30 cellular contexts compared by ENCODE assay signal in genomic region chr17:4287710-4288109, GRCh38.
"Had no signal": no experiment of that assay in that cellular context is flagged by ENCODE, and none has a peak within 500 bp of the region (broad histone marks: within the 10 kb centered on the region; RNA-seq: fewer than 3 reads in every experiment).

No MANE protein-coding gene starts in this region.

- H3K27ac ChIP-seq: brain microvascular endothelial cell, esophagus muscularis mucosa, foreskin keratinocyte, heart left ventricle had no signal

- H3K4me1 ChIP-seq: esophagus muscularis mucosa, foreskin keratinocyte, gastrocnemius medialis, heart left ventricle had no signal

- ATAC-seq: activated T-helper 17 cell treated with anti-CD3 and anti-CD28 coated beads, Interleukin-2, amount 50 U/mL, for 72 hours; effector memory CD8-positive, alpha-beta T cell; foreskin keratinocyte; gastrocnemius medialis; heart left ventricle had no signal

- H3K4me3 Mint-ChIP-seq: activated CD4-positive, alpha-beta memory T cell treated with anti-CD3 and anti-CD28 coated beads, Interleukin-2, amount 10 ng/mL, durations not matched to agents 7 days and 5 days; activated CD4-positive, alpha-beta T cell treated with anti-CD3 and anti-CD28 coated beads, Interleukin-2, amount 10 ng/mL, durations not matched to agents 7 days and 5 days; activated naive CD8-positive, alpha-beta T cell; activated T-helper 17 cell treated with anti-CD3 and anti-CD28 coated beads, Interleukin-2, amount 50 U/mL, for 72 hours; central memory CD8-positive, alpha-beta T cell; effector memory CD8-positive, alpha-beta T cell had no signal

- H3K9me3 Mint-ChIP-seq: activated CD4-positive, alpha-beta memory T cell treated with anti-CD3 and anti-CD28 coated beads, Interleukin-2, amount 10 ng/mL, durations not matched to agents 7 days and 5 days; activated CD4-positive, alpha-beta T cell treated with anti-CD3 and anti-CD28 coated beads, Interleukin-2, amount 10 ng/mL, durations not matched to agents 7 days and 5 days; activated T-helper 17 cell treated with anti-CD3 and anti-CD28 coated beads, Interleukin-2, amount 50 U/mL, for 72 hours; central memory CD8-positive, alpha-beta T cell; effector memory CD8-positive, alpha-beta T cell had no signal

- DNase-seq: activated CD4-positive, alpha-beta memory T cell treated with anti-CD3 and anti-CD28 coated beads, Interleukin-2, amount 10 ng/mL, durations not matched to agents 7 days and 5 days; activated CD4-positive, alpha-beta T cell treated with anti-CD3 and anti-CD28 coated beads for 1 hour; activated CD4-positive, alpha-beta T cell treated with anti-CD3 and anti-CD28 coated beads for 4 hours; activated CD4-positive, alpha-beta T cell treated with anti-CD3 and anti-CD28 coated beads, Interleukin-2, amount 10 ng/mL, durations not matched to agents 7 days and 5 days; activated CD4-positive, alpha-beta T cell treated with anti-CD3 and anti-CD28 coated beads, Interleukin-2, amount 50 U/mL, for 4 hours; activated CD8-positive, alpha-beta memory T cell treated with anti-CD3 and anti-CD28 coated beads, Interleukin-2, amount 50 U/mL, for 48 hours; activated effector memory CD4-positive, alpha-beta T cell treated with Interleukin-2 at 50 U/mL for 16 hours; activated gamma-delta T cell treated with Interleukin-2 at 50 U/mL for 16 hours; activated naive CD4-positive, alpha-beta T cell treated with anti-CD3 and anti-CD28 coated beads, Interleukin-2, amount 50 U/mL, for 16 hours; activated naive CD4-positive, alpha-beta T cell treated with Interleukin-2 at 50 U/mL for 16 hours; activated T-cell treated with anti-CD3 and anti-CD28 coated beads for 4 hours; amniotic stem cell; anterior cingulate cortex; brain microvascular endothelial cell; cortex of kidney; dermis blood vessel endothelial cell; effector CD4-positive, alpha-beta T cell; effector memory CD8-positive, alpha-beta T cell; erythroblast; foreskin keratinocyte; gastrocnemius medialis; glutamatergic neuron; heart left ventricle; T-helper 2 cell had no signal

- H3K4me3 ChIP-seq: esophagus muscularis mucosa, gastrocnemius medialis, heart left ventricle had no signal

- H3K27ac Mint-ChIP-seq: activated CD4-positive, alpha-beta memory T cell treated with anti-CD3 and anti-CD28 coated beads, Interleukin-2, amount 10 ng/mL, durations not matched to agents 7 days and 5 days; activated CD4-positive, alpha-beta T cell treated with anti-CD3 and anti-CD28 coated beads, Interleukin-2, amount 10 ng/mL, durations not matched to agents 7 days and 5 days; activated T-helper 17 cell treated with anti-CD3 and anti-CD28 coated beads, Interleukin-2, amount 50 U/mL, for 72 hours had no signal

- H3K27me3 ChIP-seq: brain microvascular endothelial cell, esophagus muscularis mucosa, foreskin keratinocyte, gastrocnemius medialis, heart left ventricle had no signal

- H3K4me1 Mint-ChIP-seq: activated CD4-positive, alpha-beta memory T cell treated with anti-CD3 and anti-CD28 coated beads, Interleukin-2, amount 10 ng/mL, durations not matched to agents 7 days and 5 days; activated CD4-positive, alpha-beta T cell treated with anti-CD3 and anti-CD28 coated beads, Interleukin-2, amount 10 ng/mL, durations not matched to agents 7 days and 5 days; activated T-helper 17 cell treated with anti-CD3 and anti-CD28 coated beads, Interleukin-2, amount 50 U/mL, for 72 hours had no signal

- H3K9me3 ChIP-seq: esophagus muscularis mucosa, gastrocnemius medialis, heart left ventricle had no signal

- H3K27me3 Mint-ChIP-seq: activated CD4-positive, alpha-beta memory T cell treated with anti-CD3 and anti-CD28 coated beads, Interleukin-2, amount 10 ng/mL, durations not matched to agents 7 days and 5 days; activated CD4-positive, alpha-beta T cell treated with anti-CD3 and anti-CD28 coated beads, Interleukin-2, amount 10 ng/mL, durations not matched to agents 7 days and 5 days; activated naive CD8-positive, alpha-beta T cell; activated T-helper 17 cell treated with anti-CD3 and anti-CD28 coated beads, Interleukin-2, amount 50 U/mL, for 72 hours; central memory CD8-positive, alpha-beta T cell; effector memory CD8-positive, alpha-beta T cell had no signal

- FAIRE-seq: astrocyte, bronchial epithelial cell had no signal
